16 cellular contexts compared by ENCODE assay signal in genomic region chr9:130661461-130662098, GRCh38. TPM values are rescaled to one million over a fixed set of nuclear protein-coding genes. Genes with fewer than 3 reads are reported as not detected.
DNase-seq lines count a peak whose midpoint lies in the region; ATAC-seq, FAIRE-seq and TF ChIP-seq lines count a peak whose summit lies in the region.
"Had no signal": no experiment of that assay in that cellular context is flagged by ENCODE, and none has a peak within 500 bp of the region (broad histone marks: within the 10 kb centered on the region; RNA-seq: fewer than 3 reads in every experiment).

No MANE protein-coding gene starts in this region.

- POLR2A ChIA-PET in HepG2 (lab: Yijun Ruan, JAX): no interaction called here

- BruUV-seq in HepG2 (replicated peaks; lab: Mats Ljungman, UMichigan): no TSS peak

- H3K4me1 Mint-ChIP-seq in nephron: peaks cover 13% of the 10 kb centered on the region
- H3K4me1 Mint-ChIP-seq in HFFc6 (ENCODE audit: low read depth): peaks cover 4% of the 10 kb centered on the region; the same call in 1 of the 2 replicates

- no peak for DNase-seq in HepG2 (ENCODE audit: low spot score)
- no peak for DNase-seq in right lobe of liver
- peak; percentile 69 for DNase-seq in ecto neural progenitor cell (ENCODE audit: low spot score)
- no peak for DNase-seq in HFFc6
- DNase-seq in anterior cingulate cortex (lab: John Stamatoyannopoulos, UW): no peak
- DNase-seq: activated CD4-positive, CD25-positive, alpha-beta regulatory T cell; EL; mammary epithelial cell; NCI-H1092 had no signal

- WGBS in HepG2 (ENCODE audit: low lambda C conversion rate): 0% methylated on average over 3 of the region's 47 CpGs
- 5% methylated on average over 28 of the region's 47 CpGs for WGBS in right lobe of liver (ENCODE audit: insufficient coverage, low coverage, low lambda C conversion rate, missing lambda C conversion rate)

- no peak for TF ChIP-seq CTCF in HepG2 (CRISPR knock-in tag; IDR thresholded peaks at IDR 0.05)
- TF ChIP-seq CTCF in right lobe of liver (IDR thresholded peaks at IDR 0.05): no peak
- no peak for TF ChIP-seq CTCF in nephron (IDR thresholded peaks at IDR 0.05; ENCODE audit: unreplicated experiment in 3 of 3)
- TF ChIP-seq CTCF in HFFc6 (IDR thresholded peaks at IDR 0.05): no peak

- H3K36me3 Mint-ChIP-seq in nephron (ENCODE audit: low read depth) (no peaks in the 10 kb centered on the region), HFFc6 (ENCODE audit: low read depth) (no peaks in the 10 kb centered on the region)
- H3K36me3 Mint-ChIP-seq: type B pancreatic cell had no signal

- no peak for FAIRE-seq in HepG2 (lab: Jason Lieb, UNC)
- FAIRE-seq: HTR-8/SVneo had no signal

- H3K4me3 Mint-ChIP-seq in nephron: peak overlapping the region in 2 of 3 experiments; percentile 9 to 17
- H3K4me3 Mint-ChIP-seq in HFFc6: no peak overlapping the region
- H3K4me3 Mint-ChIP-seq: type B pancreatic cell had no signal

- no peak for TF ChIP-seq RAD21 in HepG2 (CRISPR knock-in tag; IDR thresholded peaks at IDR 0.05)

- H3K4me1 ChIP-seq in HepG2 (ENCODE audit: insufficient read depth, low read length) (peaks cover 29% of the 10 kb centered on the region), right lobe of liver (peaks cover 0 to 33% (median 0%) of the 10 kb centered on the region in 4 donors)

- no peak overlapping the region for H3K9ac ChIP-seq in HepG2 (ENCODE audit: insufficient read depth, low read depth, low read length)

- no peaks in the 10 kb centered on the region for H3K9me3 ChIP-seq in HepG2 (ENCODE audit: low read length)
- no peaks in the 10 kb centered on the region for H3K9me3 ChIP-seq in right lobe of liver

- peak; percentile 17; the same call in 2 of the 3 replicates for ATAC-seq in HepG2
- no peak for ATAC-seq in right lobe of liver
- ATAC-seq in HG02571 (IDR thresholded peaks at IDR 0.05; ENCODE audit: unreplicated experiment): no peak
- ATAC-seq in HG02885 (IDR thresholded peaks at IDR 0.05; ENCODE audit: poor library complexity, unreplicated experiment): no peak

- H3K27me3 ChIP-seq in HepG2 (ENCODE audit: control insufficient read depth in 1 of 2, insufficient read depth in 2 of 2, low read length in 2 of 2): peaks cover 25 to 93% of the 10 kb centered on the region in 2 experiments
- H3K27me3 ChIP-seq in right lobe of liver: peaks cover 31 to 66% of the 10 kb centered on the region in 2 donors

- TF ChIP-seq EP300 in HepG2 (IDR thresholded peaks at IDR 0.05; ENCODE audit: low read depth in 2 of 2, low read length in 2 of 2) (no peak), HepG2 (CRISPR knock-in tag; IDR thresholded peaks at IDR 0.05; ENCODE audit: borderline replicate concordance) (no peak)

- CTCF ChIA-PET in HepG2 (lab: Yijun Ruan, JAX; ENCODE audit: low intra/inter-chr PET ratio, low total read pairs): no interaction called here

- H2AFZ ChIP-seq in HepG2 (ENCODE audit: low read length): no peak overlapping the region

- no peaks in the 10 kb centered on the region for H3K79me2 ChIP-seq in HepG2 (ENCODE audit: insufficient read depth, low read length)

- no peak for TF ChIP-seq POLR2A in HepG2 (IDR thresholded peaks at IDR 0.05; ENCODE audit: insufficient read depth in 1 of 2, low read depth in 2 of 2, low read length in 2 of 2)
- no peak for TF ChIP-seq POLR2A in right lobe of liver (IDR thresholded peaks at IDR 0.05)

- peak overlapping the region in 2 of 3 experiments; percentile 45 to 61; a peak in 1 of 6 replicates for H3K4me3 ChIP-seq in HepG2 (replicated peaks in 1 of 3; ENCODE audit: insufficient read depth in 1 of 3, low read depth in 2 of 3, low read length in 3 of 3)
- no peak overlapping the region for H3K4me3 ChIP-seq in right lobe of liver

- peaks cover 4% of the 10 kb centered on the region; the same call in 1 of the 2 replicates for H4K20me1 ChIP-seq in HepG2 (ENCODE audit: insufficient read depth, low read length)

- in situ Hi-C loops in HepG2 (cut with HindIII; ENCODE audit: extremely low pct_ligation_motif_present, low pct_unique_long_range_greater_than_20kb): no loop called here

- H3K4me2 ChIP-seq in HepG2 (ENCODE audit: low read depth, low read length): peak overlapping the region; percentile 70

- intact Hi-C loops in HepG2 (cut with micrococcal nuclease; ENCODE audit: unreplicated experiment): no loop called here
- intact Hi-C loops in right lobe of liver (cut with DNase I): no loop called here

- H3K27ac ChIP-seq in HepG2 (ENCODE audit: extremely low read length, insufficient read depth, low read length) (no peak overlapping the region), right lobe of liver (no peak overlapping the region)

- H3K36me3 ChIP-seq in HepG2 (replicated peaks in 1 of 2; ENCODE audit: control insufficient read depth in 1 of 2, insufficient read depth in 2 of 2, low read length in 2 of 2) (no peaks in the 10 kb centered on the region), right lobe of liver (no peaks in the 10 kb centered on the region)

- H3K27ac Mint-ChIP-seq in nephron (no peak overlapping the region), HFFc6 (no peak overlapping the region)
- H3K27ac Mint-ChIP-seq: type B pancreatic cell had no signal

- H3K27me3 Mint-ChIP-seq in nephron (ENCODE audit: low read depth) (peaks cover 98% of the 10 kb centered on the region), HFFc6 (ENCODE audit: insufficient read depth) (peaks cover 60% of the 10 kb centered on the region)

- H3K9me3 Mint-ChIP-seq in nephron (peaks cover 7% of the 10 kb centered on the region), HFFc6 (no peaks in the 10 kb centered on the region; the same call in 1 of the 2 replicates)
- H3K9me3 Mint-ChIP-seq: type B pancreatic cell had no signal

RNA-seq across cellular contexts. Expression of gene PRDM12, which starts 2.8 kb away (rescaled TPM):
- 0.04 TPM in 1 of 2 replicates, not detected in the other for total RNA-seq in HepG2 (2016; rRNA removed; fragmentation: Illumina TruSeq; extraction: Trizol)
- not detected in 2 replicates for total RNA-seq in HepG2 (2016; cell fraction: cytosol; rRNA removed; fragmentation: Illumina TruSeq; extraction: Trizol; ENCODE audit: low read depth)
- 0.09 TPM in 1 of 2 replicates, not detected in the other for total RNA-seq in HepG2 (2016; cell fraction: insoluble cytoplasmic fraction; rRNA removed; fragmentation: Illumina TruSeq; extraction: Trizol)
- total RNA-seq in HepG2 (2016; cell fraction: membrane; rRNA removed; fragmentation: Illumina TruSeq; extraction: Trizol): 0.15 TPM in 1 of 2 replicates, not detected in the other
- not detected in 2 replicates for total RNA-seq in HepG2 (2016; cell fraction: nucleus; rRNA removed; fragmentation: Illumina TruSeq; extraction: Trizol)
- polyA plus RNA-seq in HepG2 (2011; rRNA removed): 0.07 and 0.08 TPM in 2 replicates
- 0.08 and 0.12 TPM in 2 replicates for polyA plus RNA-seq in HepG2 (2011; cell fraction: cytosol; rRNA removed)
- polyA plus RNA-seq in HepG2 (2011; cell fraction: nucleus; rRNA removed): 0.13 and 0.19 TPM in 2 replicates
- 0.17 and 0.27 TPM in 2 replicates for polyA plus RNA-seq in HepG2 (2012)
- polyA plus RNA-seq in HepG2 (2016; cell fraction: cytosol; fragmentation: Illumina TruSeq; extraction: Trizol; ENCODE audit: low read depth): 0.08 and 0.09 TPM in 2 replicates
- polyA plus RNA-seq in HepG2 (2016; cell fraction: insoluble cytoplasmic fraction; fragmentation: Illumina TruSeq; extraction: Trizol; ENCODE audit: low read depth): 0.12 and 0.42 TPM in 2 replicates
- 0.09 and 0.16 TPM in 2 replicates for polyA plus RNA-seq in HepG2 (2016; cell fraction: membrane; fragmentation: Illumina TruSeq; extraction: Trizol; ENCODE audit: low read depth)
- 0.24 and 0.30 TPM in 2 replicates for polyA plus RNA-seq in HepG2 (2016; cell fraction: nucleus; fragmentation: Illumina TruSeq; extraction: Trizol; ENCODE audit: insufficient read depth, low read depth)
- 0.12 and 0.40 TPM in 2 replicates for polyA minus RNA-seq in HepG2 (2011; rRNA and poly(A)+ RNA removed; ENCODE audit: low replicate concordance)
- polyA minus RNA-seq in HepG2 (2011; cell fraction: cytosol; rRNA and poly(A)+ RNA removed): not detected in 2 replicates
- not detected in 2 replicates for polyA minus RNA-seq in HepG2 (2011; cell fraction: nucleus; rRNA and poly(A)+ RNA removed)
- total RNA-seq in right lobe of liver: under 1 TPM in 1 of 6 experiments, not detected in 5; 0.15 TPM
- total RNA-seq in HFFc6 (2021; fragmentation: NEBNext Ultra II Directional; extraction: Animal tissue kit (Norgen Biotek cat#: 25700)): under 1 TPM in 3 of 6 experiments, not detected in 3; 0.10 to 0.17 (median 0.12) TPM
- total RNA-seq: mammary epithelial cell, omental fat pad had no signal
- polyA plus RNA-seq: BJ, mammary epithelial cell had no signal

RNA-seq across cellular contexts. Expression of gene EXOSC2, which starts 32.0 kb away (rescaled TPM):
- total RNA-seq in HepG2 (2016; rRNA removed; fragmentation: Illumina TruSeq; extraction: Trizol): 63.8 and 74.2 TPM in 2 replicates
- 12.8 and 14.5 TPM in 2 replicates for total RNA-seq in HepG2 (2016; cell fraction: cytosol; rRNA removed; fragmentation: Illumina TruSeq; extraction: Trizol; ENCODE audit: low read depth)
- 68.2 and 72.7 TPM in 2 replicates for total RNA-seq in HepG2 (2016; cell fraction: insoluble cytoplasmic fraction; rRNA removed; fragmentation: Illumina TruSeq; extraction: Trizol)
- total RNA-seq in HepG2 (2016; cell fraction: membrane; rRNA removed; fragmentation: Illumina TruSeq; extraction: Trizol): 20.9 and 24.0 TPM in 2 replicates
- total RNA-seq in HepG2 (2016; cell fraction: nucleus; rRNA removed; fragmentation: Illumina TruSeq; extraction: Trizol): 62.3 and 62.8 TPM in 2 replicates
- polyA plus RNA-seq in HepG2 (2011; rRNA removed): 24.9 and 27.5 TPM in 2 replicates
- polyA plus RNA-seq in HepG2 (2011; cell fraction: cytosol; rRNA removed): 17.0 and 21.5 TPM in 2 replicates
- polyA plus RNA-seq in HepG2 (2011; cell fraction: nucleus; rRNA removed): 39.4 and 40.1 TPM in 2 replicates
- 14.9 and 20.3 TPM in 2 replicates for polyA plus RNA-seq in HepG2 (2012)
- 5.0 TPM in 2 replicates for polyA plus RNA-seq in HepG2 (2016; cell fraction: cytosol; fragmentation: Illumina TruSeq; extraction: Trizol; ENCODE audit: low read depth)
- 55.4 and 66.7 TPM in 2 replicates for polyA plus RNA-seq in HepG2 (2016; cell fraction: insoluble cytoplasmic fraction; fragmentation: Illumina TruSeq; extraction: Trizol; ENCODE audit: low read depth)
- 9.3 and 9.6 TPM in 2 replicates for polyA plus RNA-seq in HepG2 (2016; cell fraction: membrane; fragmentation: Illumina TruSeq; extraction: Trizol; ENCODE audit: low read depth)
- polyA plus RNA-seq in HepG2 (2016; cell fraction: nucleus; fragmentation: Illumina TruSeq; extraction: Trizol; ENCODE audit: insufficient read depth, low read depth): 97.7 and 110 TPM in 2 replicates
- polyA minus RNA-seq in HepG2 (2011; rRNA and poly(A)+ RNA removed; ENCODE audit: low replicate concordance): 28.7 and 165 TPM in 2 replicates
- polyA minus RNA-seq in HepG2 (2011; cell fraction: cytosol; rRNA and poly(A)+ RNA removed): 21.2 and 31.5 TPM in 2 replicates
- polyA minus RNA-seq in HepG2 (2011; cell fraction: nucleus; rRNA and poly(A)+ RNA removed): 51.8 and 52.0 TPM in 2 replicates
- total RNA-seq in right lobe of liver: 10 to 100 TPM in 5 of 6 experiments, 1 to 10 TPM in 1; 9.3 to 15.9 (median 13.3) TPM
- 10 to 100 TPM; 27.8 to 36.7 (median 33.8) TPM for total RNA-seq in HFFc6 (2021; fragmentation: NEBNext Ultra II Directional; extraction: Animal tissue kit (Norgen Biotek cat#: 25700))

Comparison
In these comparisons a context has a peak if more than half of its experiments do, and no peak if none do; other contexts are left out.
1. H3K4me3 ChIP-seq: peak in HepG2 (2 of 3); none in right lobe of liver (0 of 3).